Comparison of ENCODE assay signal across 17 cellular contexts in genomic region chr1:27406787-27407186, GRCh38. TPM values are rescaled to one million over a fixed set of nuclear protein-coding genes. Genes with fewer than 3 reads are reported as not detected.
A peak's percentile ranks its signal among the peaks of the same experiment; 100 is the strongest.
DNase-seq lines count a peak whose midpoint lies in the region; ATAC-seq, FAIRE-seq and TF ChIP-seq lines count a peak whose summit lies in the region.
"Not testable (repeated sequence)": the region's sequence is repeated elsewhere in the genome, so short reads cannot be mapped to it uniquely, and the experiment has no call there.
"Had no signal": no experiment of that assay in that cellular context is flagged by ENCODE, and none has a peak within 500 bp of the region (broad histone marks: within the 10 kb centered on the region; RNA-seq: fewer than 3 reads in every experiment).

No MANE protein-coding gene starts in this region.

- not testable (repeated sequence) for H3K27ac ChIP-seq in K562 (ENCODE audit: extremely low read depth, low read depth, low read length)
- peak overlapping the region; percentile 73 to 79 (median 76) for H3K27ac ChIP-seq in esophagus muscularis mucosa (replicated peaks in 1 of 4)
- H3K27ac ChIP-seq in lower lobe of right lung, result peak overlapping the region; percentile 41
- H3K27ac ChIP-seq in tibial artery, result peak overlapping the region; percentile 76 to 78

- not testable (repeated sequence) for H3K9me3 Mint-ChIP-seq in osteocyte (ENCODE audit: unreplicated experiment); stimulated activated effector memory CD8-positive, alpha-beta T cell treated with anti-CD3 and anti-CD28 coated beads, Interleukin-12 subunit alpha, Interleukin-12 subunit beta, amount 100 ng/mL, for 72 hours

- not testable (repeated sequence) for H3K79me2 ChIP-seq in K562 (ENCODE audit: control insufficient read depth, insufficient read depth, low read length)

- CTCF ChIA-PET in K562 (lab: Yijun Ruan, JAX; ENCODE audit: low intra/inter-chr PET ratio), result not testable (repeated sequence)

- ATAC-seq in K562; lower lobe of right lung; stimulated activated effector memory CD8-positive, alpha-beta T cell treated with anti-CD3 and anti-CD28 coated beads, Interleukin-12 subunit alpha, Interleukin-12 subunit beta, amount 100 ng/mL, for 72 hours: not testable (repeated sequence)

- not testable (repeated sequence) for TF ChIP-seq POLR2A in K562 (conservative IDR thresholded peaks at IDR 0.05); esophagus muscularis mucosa (IDR thresholded peaks at IDR 0.05; ENCODE audit: low read depth)

- peak; percentile 87 for DNase-seq in NCI-H2107 treated with DMSO at 0.1 percent for 48 hours (lab: John Stamatoyannopoulos, UW; ENCODE audit: unreplicated experiment)
- DNase-seq in K562 (ENCODE audit: extremely low read depth in 1 of 4, low spot score in 3 of 4); esophagus muscularis mucosa (ENCODE audit: extremely low spot score); lower lobe of right lung; osteocyte (ENCODE audit: extremely low spot score, unreplicated experiment); stimulated activated effector memory CD8-positive, alpha-beta T cell treated with anti-CD3 and anti-CD28 coated beads, Interleukin-12 subunit alpha, Interleukin-12 subunit beta, amount 100 ng/mL, for 72 hours (ENCODE audit: low spot score in 2 of 2); tibial artery: not testable (repeated sequence)

- not testable (repeated sequence) for H3K27me3 Mint-ChIP-seq in osteocyte (ENCODE audit: unreplicated experiment)

- intact Hi-C loops in K562 (cut with micrococcal nuclease); esophagus muscularis mucosa (cut with DNase I); lower lobe of right lung (cut with DNase I); tibial artery (cut with DNase I; ENCODE audit: low total_unique reads): not testable (repeated sequence)

- not testable (repeated sequence) for H3K9me3 ChIP-seq in K562 (replicated peaks; ENCODE audit: control insufficient read depth, insufficient read depth, low read depth, low read length); esophagus muscularis mucosa; lower lobe of right lung; tibial artery

- H3K27me3 ChIP-seq in K562 (ENCODE audit: control insufficient read depth in 2 of 2, insufficient read depth in 2 of 2, low read length in 2 of 2); esophagus muscularis mucosa; lower lobe of right lung (ENCODE audit: low read depth); tibial artery: not testable (repeated sequence)

- H3K36me3 ChIP-seq in K562 (ENCODE audit: control insufficient read depth, insufficient read depth, low read length) (peaks cover 66% of the 10 kb centered on the region), esophagus muscularis mucosa (peaks cover 34 to 60% (median 57%) of the 10 kb centered on the region in 4 donors), lower lobe of right lung (peaks cover 67% of the 10 kb centered on the region), tibial artery (peaks cover 49 to 59% (median 56%) of the 10 kb centered on the region in 3 donors)

- H3K36me3 Mint-ChIP-seq in osteocyte (ENCODE audit: unreplicated experiment), result peaks cover 29% of the 10 kb centered on the region
- peaks cover 79% of the 10 kb centered on the region for H3K36me3 Mint-ChIP-seq in stimulated activated effector memory CD8-positive, alpha-beta T cell treated with anti-CD3 and anti-CD28 coated beads, Interleukin-12 subunit alpha, Interleukin-12 subunit beta, amount 100 ng/mL, for 72 hours

- POLR2A ChIA-PET in K562 (lab: Yijun Ruan, JAX), result interaction anchor here (0.5 to 1.1 kb wide), 2 partner anchors 10 to 1705 kb away, joined by 3 read pairs; no protein-coding TSS in a partner anchor

- H3K4me3 ChIP-seq in K562, esophagus muscularis mucosa, lower lobe of right lung, tibial artery: not testable (repeated sequence)

- not testable (repeated sequence) for BruUV-seq in K562 (replicated peaks; lab: Mats Ljungman, UMichigan)

- not testable (repeated sequence) for H3K4me3 Mint-ChIP-seq in osteocyte (ENCODE audit: unreplicated experiment); stimulated activated effector memory CD8-positive, alpha-beta T cell treated with anti-CD3 and anti-CD28 coated beads, Interleukin-12 subunit alpha, Interleukin-12 subunit beta, amount 100 ng/mL, for 72 hours

- H2AFZ ChIP-seq in K562 (ENCODE audit: low read depth, low read length), result not testable (repeated sequence)

- H3K27ac Mint-ChIP-seq in osteocyte (ENCODE audit: unreplicated experiment), result peak overlapping the region; percentile 62
- peak overlapping the region; percentile 84 for H3K27ac Mint-ChIP-seq in stimulated activated effector memory CD8-positive, alpha-beta T cell treated with anti-CD3 and anti-CD28 coated beads, Interleukin-12 subunit alpha, Interleukin-12 subunit beta, amount 100 ng/mL, for 72 hours

- not testable (repeated sequence) for TF ChIP-seq CTCF in K562 (IDR thresholded peaks at IDR 0.05 in 2 of 3, conservative IDR thresholded peaks at IDR 0.05 in 1 of 3; ENCODE audit: insufficient read depth in 2 of 3, low read depth in 1 of 3, low read length in 3 of 3); esophagus muscularis mucosa (IDR thresholded peaks at IDR 0.05); lower lobe of right lung (IDR thresholded peaks at IDR 0.05); osteocyte (IDR thresholded peaks at IDR 0.05); tibial artery (IDR thresholded peaks at IDR 0.05)

- not testable (repeated sequence) for H4K20me1 ChIP-seq in K562 (replicated peaks; ENCODE audit: control insufficient read depth, insufficient read depth, low read length)

- in situ Hi-C loops in K562 (cut with MboI), result not testable (repeated sequence)

- not testable (repeated sequence) for H3K9me1 ChIP-seq in K562 (ENCODE audit: control insufficient read depth, insufficient read depth, low read length)

- WGBS in K562 (ENCODE audit: insufficient coverage, low coverage, missing lambda C conversion rate), result 73% methylated on average over 2 of the region's 2 CpGs
- WGBS in esophagus muscularis mucosa, result 68% methylated on average over 2 of the region's 2 CpGs

- not testable (repeated sequence) for FAIRE-seq in K562 (lab: Jason Lieb, UNC)

- not testable (repeated sequence) for H3K9ac ChIP-seq in K562 (ENCODE audit: insufficient read depth in 1 of 2, low read depth in 2 of 2, low read length in 2 of 2)

- H3K4me2 ChIP-seq in K562 (ENCODE audit: insufficient read depth, low read length), result not testable (repeated sequence)

- TF ChIP-seq RAD21 in K562 (CRISPR knock-in tag; conservative IDR thresholded peaks at IDR 0.05 in 1 of 2, IDR thresholded peaks at IDR 0.05 in 1 of 2), result not testable (repeated sequence)

- H3K4me1 ChIP-seq in K562 (replicated peaks in 1 of 2; ENCODE audit: control insufficient read depth in 2 of 2, insufficient read depth in 2 of 2, low read length in 2 of 2) (peaks cover 0 to 12% of the 10 kb centered on the region in 2 experiments; a peak in 2 of 5 replicates), esophagus muscularis mucosa (peaks cover 52 to 56% (median 52%) of the 10 kb centered on the region in 4 donors), lower lobe of right lung (peaks cover 45% of the 10 kb centered on the region), tibial artery (peaks cover 0 to 51% (median 40%) of the 10 kb centered on the region in 4 donors)

- H3K4me1 Mint-ChIP-seq in osteocyte (ENCODE audit: unreplicated experiment), result peaks cover 46% of the 10 kb centered on the region
- peaks cover 23% of the 10 kb centered on the region for H3K4me1 Mint-ChIP-seq in stimulated activated effector memory CD8-positive, alpha-beta T cell treated with anti-CD3 and anti-CD28 coated beads, Interleukin-12 subunit alpha, Interleukin-12 subunit beta, amount 100 ng/mL, for 72 hours

- TF ChIP-seq EP300 in K562 (IDR thresholded peaks at IDR 0.05; ENCODE audit: low read length); esophagus muscularis mucosa (IDR thresholded peaks at IDR 0.05): not testable (repeated sequence)

RNA-seq across cellular contexts. Expression of gene GPR3, which starts 14.4 kb away (rescaled TPM):
- total RNA-seq in K562 (2011; cell fraction: chromatin; rRNA removed; ENCODE audit: low replicate concordance), result 14.5 and 40.1 TPM in 2 replicates
- total RNA-seq in K562 (2011; cell fraction: nucleolus; rRNA removed), result 36.8 and 39.4 TPM in 2 replicates
- 27.8 and 27.9 TPM in 2 replicates for total RNA-seq in K562 (2011; cell fraction: nucleoplasm; rRNA removed)
- 3.7 and 6.2 TPM in 2 replicates for total RNA-seq in K562 (2014; rRNA removed)
- 2.9 and 3.4 TPM in 2 replicates for total RNA-seq in K562 (2014; rRNA removed; fragmentation: Illumina TruSeq; extraction: Trizol)
- total RNA-seq in K562 (2015; rRNA removed; fragmentation: Illumina TruSeq; extraction: Trizol), result 3.5 and 3.7 TPM in 2 replicates
- total RNA-seq in K562 (2021), result 10.9 and 11.0 TPM in 2 replicates
- polyA plus RNA-seq in K562 (2011; rRNA removed), result 8.2 and 19.3 TPM in 2 replicates
- 26.0 and 34.4 TPM in 2 replicates for polyA plus RNA-seq in K562 (2011; cell fraction: cytosol; rRNA removed)
- 68.2 and 75.5 TPM in 2 replicates for polyA plus RNA-seq in K562 (2011; cell fraction: nucleus; rRNA removed)
- 10.0 and 10.7 TPM in 2 replicates for polyA plus RNA-seq in K562 (2012)
- polyA plus RNA-seq in K562 (2014; fragmentation: Illumina TruSeq; extraction: Trizol), result 10.1 and 11.6 TPM in 2 replicates
- polyA plus RNA-seq in K562 (2014; fragmentation: Nextera tagmentation; extraction: Ambion mirVana), result under 1 TPM; 0.24 to 0.59 TPM
- 11.5 and 14.9 TPM in 2 replicates for polyA plus RNA-seq in K562 (2014; rRNA removed)
- polyA minus RNA-seq in K562 (2011; rRNA and poly(A)+ RNA removed), result 8.0 and 9.3 TPM in 2 replicates
- polyA minus RNA-seq in K562 (2011; cell fraction: cytosol; rRNA and poly(A)+ RNA removed), result 7.3 and 7.9 TPM in 2 replicates
- polyA minus RNA-seq in K562 (2011; cell fraction: nucleus; rRNA and poly(A)+ RNA removed), result 11.1 and 11.6 TPM in 2 replicates
- total RNA-seq in esophagus muscularis mucosa, result 1 to 10 TPM in 1 of 4 donors, under 1 TPM in 1, not detected in 2; 0.13 to 4.5 TPM
- total RNA-seq in lower lobe of right lung, result 0.18 TPM
- total RNA-seq in osteocyte, result 0.50 and 0.56 TPM in 2 replicates
- total RNA-seq: Right ventricle myocardium inferior had no signal

RNA-seq across cellular contexts. Expression of gene CD164L2, which starts 23.7 kb away (rescaled TPM):
- total RNA-seq in K562 (2011; cell fraction: chromatin; rRNA removed; ENCODE audit: low replicate concordance), result 2.6 and 7.4 TPM in 2 replicates
- total RNA-seq in K562 (2011; cell fraction: nucleolus; rRNA removed), result 5.0 and 5.4 TPM in 2 replicates
- total RNA-seq in K562 (2011; cell fraction: nucleoplasm; rRNA removed), result 5.1 and 5.8 TPM in 2 replicates
- 0.29 and 0.45 TPM in 2 replicates for total RNA-seq in K562 (2014; rRNA removed)
- total RNA-seq in K562 (2014; rRNA removed; fragmentation: Illumina TruSeq; extraction: Trizol), result 0.18 TPM in 1 of 2 replicates, not detected in the other
- total RNA-seq in K562 (2015; rRNA removed; fragmentation: Illumina TruSeq; extraction: Trizol), result 0.14 and 0.19 TPM in 2 replicates
- 0.49 and 0.72 TPM in 2 replicates for total RNA-seq in K562 (2021)
- 0.92 and 2.8 TPM in 2 replicates for polyA plus RNA-seq in K562 (2011; rRNA removed)
- polyA plus RNA-seq in K562 (2011; cell fraction: cytosol; rRNA removed), result 0.92 and 1.2 TPM in 2 replicates
- 15.3 and 19.6 TPM in 2 replicates for polyA plus RNA-seq in K562 (2011; cell fraction: nucleus; rRNA removed)
- 1.2 and 1.7 TPM in 2 replicates for polyA plus RNA-seq in K562 (2012)
- 0.31 and 0.65 TPM in 2 replicates for polyA plus RNA-seq in K562 (2014; fragmentation: Illumina TruSeq; extraction: Trizol)
- polyA plus RNA-seq in K562 (2014; fragmentation: Nextera tagmentation; extraction: Ambion mirVana), result under 1 TPM in 1 of 2 experiments, not detected in 1; 0.08 TPM
- polyA plus RNA-seq in K562 (2014; rRNA removed), result 0.63 and 0.91 TPM in 2 replicates
- polyA minus RNA-seq in K562 (2011; rRNA and poly(A)+ RNA removed), result 0.28 and 0.57 TPM in 2 replicates
- not detected in 2 replicates for polyA minus RNA-seq in K562 (2011; cell fraction: cytosol; rRNA and poly(A)+ RNA removed)
- polyA minus RNA-seq in K562 (2011; cell fraction: nucleus; rRNA and poly(A)+ RNA removed), result 1.1 and 2.4 TPM in 2 replicates
- not detected for total RNA-seq in esophagus muscularis mucosa
- 6.8 TPM for total RNA-seq in lower lobe of right lung
- total RNA-seq in osteocyte, result not detected in 2 replicates
- total RNA-seq: activated CD4-positive, alpha-beta T cell treated with anti-CD3 and anti-CD28 coated beads, Interleukin-2, amount 10 ng/mL, durations not matched to agents 7 days and 5 days; aorta; frontal cortex; pulmonary artery endothelial cell; Right ventricle myocardium inferior; T-helper 1 cell treated with Interleukin-12 subunit alpha and Interleukin-12 subunit beta and Interleukin-4 antibody, amounts not matched to agents 30 ng/mL and 1 ng/mL, for 36 hours had no signal
- polyA plus RNA-seq: AG04450, aorta had no signal

RNA-seq across cellular contexts. Expression of gene FCN3, which starts 32.2 kb away (rescaled TPM):
- total RNA-seq in K562 (2011; cell fraction: chromatin; rRNA removed; ENCODE audit: low replicate concordance), result not detected in 2 replicates
- total RNA-seq in K562 (2011; cell fraction: nucleolus; rRNA removed), result not detected in 2 replicates
- total RNA-seq in K562 (2011; cell fraction: nucleoplasm; rRNA removed), result not detected in 2 replicates
- total RNA-seq in K562 (2014; rRNA removed), result not detected in 2 replicates
- total RNA-seq in K562 (2014; rRNA removed; fragmentation: Illumina TruSeq; extraction: Trizol), result not detected in 2 replicates
- total RNA-seq in K562 (2015; rRNA removed; fragmentation: Illumina TruSeq; extraction: Trizol), result not detected in 2 replicates
- total RNA-seq in K562 (2021), result 0.31 and 0.49 TPM in 2 replicates
- polyA plus RNA-seq in K562 (2011; rRNA removed), result 0.15 TPM in 1 of 2 replicates, not detected in the other
- 0.06 TPM in 1 of 2 replicates, not detected in the other for polyA plus RNA-seq in K562 (2011; cell fraction: cytosol; rRNA removed)
- 0.35 TPM in 1 of 2 replicates, not detected in the other for polyA plus RNA-seq in K562 (2011; cell fraction: nucleus; rRNA removed)
- polyA plus RNA-seq in K562 (2012), result 0.21 TPM in 1 of 2 replicates, not detected in the other
- not detected in 2 replicates for polyA plus RNA-seq in K562 (2014; fragmentation: Illumina TruSeq; extraction: Trizol)
- polyA plus RNA-seq in K562 (2014; fragmentation: Nextera tagmentation; extraction: Ambion mirVana), result not detected
- not detected in 2 replicates for polyA plus RNA-seq in K562 (2014; rRNA removed)
- not detected in 2 replicates for polyA minus RNA-seq in K562 (2011; rRNA and poly(A)+ RNA removed)
- not detected in 2 replicates for polyA minus RNA-seq in K562 (2011; cell fraction: cytosol; rRNA and poly(A)+ RNA removed)
- polyA minus RNA-seq in K562 (2011; cell fraction: nucleus; rRNA and poly(A)+ RNA removed), result not detected in 2 replicates
- total RNA-seq in esophagus muscularis mucosa, result 10 to 100 TPM in 2 of 4 donors, 1 to 10 TPM in 2; 2.9 to 16.6 (median 10.5) TPM
- total RNA-seq in lower lobe of right lung, result 1,125 TPM
- total RNA-seq in osteocyte, result not detected in 2 replicates
- total RNA-seq: activated CD4-positive, alpha-beta T cell treated with anti-CD3 and anti-CD28 coated beads, Interleukin-2, amount 10 ng/mL, durations not matched to agents 7 days and 5 days; frontal cortex; mammary epithelial cell; PC-9; T-helper 1 cell treated with Interleukin-12 subunit alpha and Interleukin-12 subunit beta and Interleukin-4 antibody, amounts not matched to agents 30 ng/mL and 1 ng/mL, for 36 hours had no signal
- polyA plus RNA-seq: AG04450, mammary epithelial cell, SK-N-SH had no signal

RNA-seq across cellular contexts. Expression of gene MAP3K6, which starts 40.0 kb away (rescaled TPM):
- 22.7 and 88.4 TPM in 2 replicates for total RNA-seq in K562 (2011; cell fraction: chromatin; rRNA removed; ENCODE audit: low replicate concordance)
- total RNA-seq in K562 (2011; cell fraction: nucleolus; rRNA removed), result 52.5 and 55.4 TPM in 2 replicates
- 27.7 and 28.5 TPM in 2 replicates for total RNA-seq in K562 (2011; cell fraction: nucleoplasm; rRNA removed)
- total RNA-seq in K562 (2014; rRNA removed) (10.1 and 14.7 TPM in 2 replicates), K562 (2014; rRNA removed; fragmentation: Illumina TruSeq; extraction: Trizol) (5.0 and 6.2 TPM in 2 replicates), K562 (2015; rRNA removed; fragmentation: Illumina TruSeq; extraction: Trizol) (7.6 and 9.5 TPM in 2 replicates), K562 (2021) (18.1 and 21.9 TPM in 2 replicates), esophagus muscularis mucosa (10 to 100 TPM; 29.7 to 80.1 (median 55.4) TPM), lower lobe of right lung (117 TPM), osteocyte (43.0 and 48.2 TPM in 2 replicates)
- polyA plus RNA-seq in K562 (2011; rRNA removed) (4.7 and 13.2 TPM in 2 replicates), K562 (2014; fragmentation: Illumina TruSeq; extraction: Trizol) (7.0 and 9.0 TPM in 2 replicates), K562 (2014; fragmentation: Nextera tagmentation; extraction: Ambion mirVana) (1 to 10 TPM in 1 of 2 experiments, under 1 TPM in 1; 0.99 to 1.5 TPM), K562 (2014; rRNA removed) (8.2 and 12.9 TPM in 2 replicates)
- polyA plus RNA-seq in K562 (2011; cell fraction: cytosol; rRNA removed), result 5.5 and 6.6 TPM in 2 replicates
- 101 and 102 TPM in 2 replicates for polyA plus RNA-seq in K562 (2011; cell fraction: nucleus; rRNA removed)
- polyA plus RNA-seq in K562 (2012), result 17.8 and 18.2 TPM in 2 replicates
- polyA minus RNA-seq in K562 (2011; rRNA and poly(A)+ RNA removed), result 3.1 and 4.9 TPM in 2 replicates
- polyA minus RNA-seq in K562 (2011; cell fraction: cytosol; rRNA and poly(A)+ RNA removed), result 4.8 and 5.1 TPM in 2 replicates
- 15.2 and 17.2 TPM in 2 replicates for polyA minus RNA-seq in K562 (2011; cell fraction: nucleus; rRNA and poly(A)+ RNA removed)

Comparison
In these comparisons a context has a peak if more than half of its experiments do, and no peak if none do; other contexts are left out.
1. RNA of gene FCN3, which starts 32.2 kb away (total RNA-seq): 1,125 TPM in lower lobe of right lung (single experiment); 2.9 to 16.6 TPM in esophagus muscularis mucosa, 0.31 to 0.49 TPM in K562 and not detected in osteocyte; every median in the first group is over 10 times any median in the second.